ENCODE assay signal across 18 cellular contexts in genomic region chr5:93267276-93267675, GRCh38.
DNase-seq lines count a peak whose midpoint lies in the region; ATAC-seq and TF ChIP-seq lines count a peak whose summit lies in the region.
"Had no signal": no experiment of that assay in that cellular context is flagged by ENCODE, and none has a peak within 500 bp of the region (broad histone marks: within the 10 kb centered on the region; RNA-seq: fewer than 3 reads in every experiment).

No MANE protein-coding gene starts in this region.

- peak overlapping the region; percentile 22 for H4K91ac ChIP-seq in mesenchymal stem cell (ENCODE audit: low read length)

- H2BK12ac ChIP-seq in mesenchymal stem cell (ENCODE audit: low read length in 2 of 2), result no peak overlapping the region

- no peak for TF ChIP-seq EP300 in upper lobe of left lung (IDR thresholded peaks at IDR 0.05)

- H3K23ac ChIP-seq in mesenchymal stem cell (ENCODE audit: low read length in 2 of 2), result no peak overlapping the region

- no peak overlapping the region for H3K4ac ChIP-seq in mesenchymal stem cell (ENCODE audit: low read depth in 1 of 2, low read length in 2 of 2)

- intact Hi-C loops in Right ventricle myocardium superior (cut with DNase I), result no loop called here
- intact Hi-C loops in heart right ventricle (cut with DNase I), result no loop called here
- intact Hi-C loops in thyroid gland (cut with DNase I), result no loop called here

- no peak overlapping the region for H4K8ac ChIP-seq in mesenchymal stem cell (ENCODE audit: low read length)

- TF ChIP-seq POLR2A in upper lobe of left lung (IDR thresholded peaks at IDR 0.05), result no peak
- TF ChIP-seq POLR2A in thyroid gland (IDR thresholded peaks at IDR 0.05), result no peak

- no peak overlapping the region for H2BK120ac ChIP-seq in mesenchymal stem cell (ENCODE audit: low read depth, low read length)

- no peaks in the 10 kb centered on the region for H3K36me3 ChIP-seq in heart right ventricle
- H3K36me3 ChIP-seq in mesenchymal stem cell (ENCODE audit: control insufficient read depth in 1 of 2, insufficient read depth in 2 of 2, low read depth in 1 of 2, low read length in 2 of 2), result no peaks in the 10 kb centered on the region
- H3K36me3 ChIP-seq in upper lobe of left lung, result no peaks in the 10 kb centered on the region
- H3K36me3 ChIP-seq in thyroid gland, result no peaks in the 10 kb centered on the region
- H3K36me3 ChIP-seq: BLaER1 had no signal

- no peaks in the 10 kb centered on the region for H3K79me1 ChIP-seq in mesenchymal stem cell (replicated peaks; ENCODE audit: low read length, poor library complexity, severe bottlenecking)

- H3K4me2 ChIP-seq in mesenchymal stem cell (ENCODE audit: low read length, poor library complexity, severe bottlenecking), result no peak overlapping the region
- H3K4me2 ChIP-seq: BLaER1, GM23338 had no signal

- H3K14ac ChIP-seq in mesenchymal stem cell (ENCODE audit: low read length in 2 of 2), result no peak overlapping the region

- H3K27me3 ChIP-seq in heart right ventricle (no peaks in the 10 kb centered on the region), mesenchymal stem cell (ENCODE audit: control insufficient read depth in 1 of 2, insufficient read depth in 1 of 2, low read length in 2 of 2) (no peaks in the 10 kb centered on the region), upper lobe of left lung (no peaks in the 10 kb centered on the region), thyroid gland (no peaks in the 10 kb centered on the region), foreskin keratinocyte (no peaks in the 10 kb centered on the region)
- H3K27me3 ChIP-seq: BLaER1 had no signal

- H3K4me1 ChIP-seq in heart right ventricle, result no peaks in the 10 kb centered on the region
- no peaks in the 10 kb centered on the region for H3K4me1 ChIP-seq in mesenchymal stem cell (ENCODE audit: control insufficient read depth, insufficient read depth, low read depth, low read length)
- no peaks in the 10 kb centered on the region for H3K4me1 ChIP-seq in upper lobe of left lung
- no peaks in the 10 kb centered on the region for H3K4me1 ChIP-seq in thyroid gland
- no peaks in the 10 kb centered on the region for H3K4me1 ChIP-seq in foreskin keratinocyte
- H3K4me1 ChIP-seq: Caco-2 had no signal

- no peak overlapping the region for H2AK5ac ChIP-seq in mesenchymal stem cell (ENCODE audit: low read length, severe bottlenecking)

- no peak overlapping the region for H2AFZ ChIP-seq in mesenchymal stem cell (ENCODE audit: low read depth, low read length)
- H2AFZ ChIP-seq: GM23338 had no signal

- H2BK5ac ChIP-seq in mesenchymal stem cell (ENCODE audit: low read depth, low read length, poor library complexity, severe bottlenecking), result no peak overlapping the region

- H3K9me3 ChIP-seq in heart right ventricle, result peaks cover 0 to 4% (median 0%) of the 10 kb centered on the region in 11 donors
- no peaks in the 10 kb centered on the region for H3K9me3 ChIP-seq in mesenchymal stem cell (ENCODE audit: control insufficient read depth, low read length)
- no peaks in the 10 kb centered on the region for H3K9me3 ChIP-seq in upper lobe of left lung
- no peaks in the 10 kb centered on the region for H3K9me3 ChIP-seq in thyroid gland
- H3K9me3 ChIP-seq: Caco-2 had no signal

- TF ChIP-seq CTCF in heart right ventricle (IDR thresholded peaks at IDR 0.05) (no peak), upper lobe of left lung (IDR thresholded peaks at IDR 0.05) (no peak), thyroid gland (IDR thresholded peaks at IDR 0.05) (no peak), foreskin keratinocyte (conservative IDR thresholded peaks at IDR 0.05) (no peak)

- ATAC-seq in Right ventricle myocardium superior (ENCODE audit: poor library complexity), result no peak
- no peak for ATAC-seq in heart right ventricle
- peak; percentile 26 to 53 for ATAC-seq in upper lobe of left lung (ENCODE audit: low FRiP score in 2 of 2)
- no peak for ATAC-seq in foreskin keratinocyte
- ATAC-seq in GM21786 (IDR thresholded peaks at IDR 0.05; ENCODE audit: unreplicated experiment), result no peak
- ATAC-seq: CD8-positive, alpha-beta T cell; GM23338; HCT116 had no signal

- WGBS in heart right ventricle, 2 donors, result 97 to 99% methylated on average over 20 of the region's 20 CpGs
- WGBS in mesenchymal stem cell, result 98% methylated on average over 20 of the region's 20 CpGs
- 96 to 98% methylated on average over 20 of the region's 20 CpGs for WGBS in upper lobe of left lung, 2 donors
- WGBS in thyroid gland, 2 donors, result 95 to 96% methylated on average over 20 of the region's 20 CpGs

- peak; percentile 30 for DNase-seq in Right ventricle myocardium superior
- no peak for DNase-seq in heart right ventricle
- DNase-seq in mesenchymal stem cell, result no peak
- DNase-seq in upper lobe of left lung, result peak in 1 of 2 donors; percentile 55
- no peak for DNase-seq in thyroid gland
- DNase-seq in foreskin keratinocyte, result no peak
- DNase-seq: Caco-2; CD4-positive, CD25-positive, alpha-beta regulatory T cell; CD8-positive, alpha-beta T cell; DMS153; DND-41; H9 had no signal

- H3K4me3 ChIP-seq in heart right ventricle (no peak overlapping the region), mesenchymal stem cell (ENCODE audit: insufficient read depth in 1 of 2, low read depth in 1 of 2, low read length in 2 of 2) (no peak overlapping the region), upper lobe of left lung (no peak overlapping the region), thyroid gland (replicated peaks in 1 of 3) (no peak overlapping the region)
- H3K4me3 ChIP-seq: BLaER1, GM23338 had no signal

- no peak overlapping the region for H3K18ac ChIP-seq in mesenchymal stem cell (ENCODE audit: low read depth in 1 of 2, low read length in 2 of 2)

- no peak overlapping the region for H3K27ac ChIP-seq in heart right ventricle
- H3K27ac ChIP-seq in mesenchymal stem cell (ENCODE audit: low read length, poor library complexity, severe bottlenecking), result no peak overlapping the region
- no peak overlapping the region for H3K27ac ChIP-seq in upper lobe of left lung
- H3K27ac ChIP-seq in thyroid gland, result no peak overlapping the region
- no peak overlapping the region for H3K27ac ChIP-seq in foreskin keratinocyte
- H3K27ac ChIP-seq: 22Rv1, BLaER1, C4-2B had no signal

- no peak overlapping the region for H2BK15ac ChIP-seq in mesenchymal stem cell (ENCODE audit: low read depth, poor library complexity, severe bottlenecking)

- H3K9ac ChIP-seq in mesenchymal stem cell (ENCODE audit: low read length), result no peak overlapping the region
- H3K9ac ChIP-seq: BLaER1 had no signal

Comparison
In these comparisons a context has a peak if more than half of its experiments do, and no peak if none do; other contexts are left out.
1. ATAC-seq: peak in upper lobe of left lung (2 of 2); none in Right ventricle myocardium superior (single experiment), heart right ventricle (0 of 8), foreskin keratinocyte (single experiment) and GM21786 (single experiment).